5 cellular contexts compared by ENCODE assay signal in genomic region chr7:140497807-140498206, GRCh38. TPM values are rescaled to one million over a fixed set of nuclear protein-coding genes. Genes with fewer than 3 reads are reported as not detected.
DNase-seq lines count a peak whose midpoint lies in the region; ATAC-seq, FAIRE-seq and TF ChIP-seq lines count a peak whose summit lies in the region.
"Not testable (repeated sequence)": the region's sequence is repeated elsewhere in the genome, so short reads cannot be mapped to it uniquely, and the experiment has no call there.

No MANE protein-coding gene starts in this region.

- not testable (repeated sequence) for H3K23ac ChIP-seq in H1 (ENCODE audit: insufficient read length); trophoblast cell (ENCODE audit: low read length)

- not testable (repeated sequence) for TF ChIP-seq POLR2A in H1 (IDR thresholded peaks at IDR 0.05; ENCODE audit: control extremely low read depth in 1 of 2, low read depth in 2 of 2, low read length in 2 of 2)

- H4K8ac ChIP-seq in H1 (ENCODE audit: extremely low read depth, insufficient read depth, low read length); trophoblast cell (ENCODE audit: low read depth, low read length): not testable (repeated sequence)

- H2AK5ac ChIP-seq in H1 (ENCODE audit: low read depth, low read length); trophoblast cell (ENCODE audit: low read length): not testable (repeated sequence)

- H4K12ac ChIP-seq in trophoblast cell (ENCODE audit: low read depth, low read length): not testable (repeated sequence)

- not testable (repeated sequence) for H3K36me3 ChIP-seq in GM23338 (ENCODE audit: insufficient read depth); H1 (ENCODE audit: control insufficient read depth in 2 of 4, insufficient read depth in 4 of 4, low read length in 3 of 4); cardiac muscle cell; trophoblast cell (ENCODE audit: control insufficient read depth in 1 of 2, insufficient read depth in 2 of 2, low read length in 2 of 2)

- H3K36me3 Mint-ChIP-seq in GM23338 (ENCODE audit: low read depth): not testable (repeated sequence)

- H3K4me3 ChIP-seq in GM23338; H1 (ENCODE audit: extremely low read depth in 1 of 4, insufficient read depth in 2 of 4, low read depth in 3 of 4, low read length in 4 of 4); cardiac muscle cell; trophoblast cell (ENCODE audit: low read depth, low read length): not testable (repeated sequence)

- not testable (repeated sequence) for H4K20me1 ChIP-seq in GM23338 (replicated peaks; ENCODE audit: insufficient read depth); H1 (replicated peaks in 1 of 2; ENCODE audit: control insufficient read depth in 1 of 2, insufficient read depth in 2 of 2, low read length in 2 of 2)

- not testable (repeated sequence) for H3F3A ChIP-seq in GM23338 (replicated peaks; ENCODE audit: low read depth)

- FAIRE-seq in H1 (lab: Jason Lieb, UNC): not testable (repeated sequence)

- not testable (repeated sequence) for TF ChIP-seq RAD21 in H1 (IDR thresholded peaks at IDR 0.05 in 1 of 2, conservative IDR thresholded peaks at IDR 0.05 in 1 of 2; ENCODE audit: low read depth in 2 of 2, low read length in 2 of 2)

- H3K27me3 Mint-ChIP-seq in GM23338 (ENCODE audit: insufficient read depth, low read depth, poor library complexity): not testable (repeated sequence)

- H3K79me2 ChIP-seq in GM23338 (replicated peaks; ENCODE audit: insufficient read depth); H1 (ENCODE audit: control insufficient read depth in 1 of 2, insufficient read depth in 2 of 2, low read length in 2 of 2); trophoblast cell (ENCODE audit: control insufficient read depth, insufficient read depth, low read length, poor library complexity): not testable (repeated sequence)

- H2BK120ac ChIP-seq in H1 (replicated peaks; ENCODE audit: low read depth, low read length); trophoblast cell (ENCODE audit: insufficient read depth, low read length, poor library complexity): not testable (repeated sequence)

- H4K91ac ChIP-seq in H1 (replicated peaks; ENCODE audit: insufficient read length, low read length); trophoblast cell (ENCODE audit: low read depth, low read length): not testable (repeated sequence)

- CTCF ChIA-PET in H1 (lab: Charles Lee; ENCODE audit: partially characterized antibody): interaction anchor here (0.9 to 1.8 kb wide), 7 partner anchors 9 to 52 kb away, joined by 3 to 7 read pairs (median 3); no protein-coding TSS in a partner anchor

- not testable (repeated sequence) for H3K27me3 ChIP-seq in GM23338 (ENCODE audit: insufficient read depth); H1 (replicated peaks in 1 of 4; ENCODE audit: control insufficient read depth in 3 of 4, extremely low read depth in 1 of 4, insufficient read depth in 3 of 4, low read length in 3 of 4); cardiac muscle cell; trophoblast cell (ENCODE audit: insufficient read depth, low read length)

- not testable (repeated sequence) for H4K5ac ChIP-seq in H1 (ENCODE audit: insufficient read length, low read depth, low read length)

- POLR2A ChIA-PET in H1 (lab: Charles Lee; ENCODE audit: partially characterized antibody): not testable (repeated sequence)

- intact Hi-C loops in left colon (cut with DNase I, micrococcal nuclease): not testable (repeated sequence)

- not testable (repeated sequence) for H2BK12ac ChIP-seq in H1 (ENCODE audit: low read depth, low read length); trophoblast cell (ENCODE audit: low read length)

- H3K4me1 ChIP-seq in GM23338 (ENCODE audit: insufficient read depth); H1 (replicated peaks in 1 of 4; ENCODE audit: control insufficient read depth in 3 of 4, insufficient read depth in 4 of 4, low read length in 3 of 4); cardiac muscle cell (ENCODE audit: low read depth); trophoblast cell (ENCODE audit: control insufficient read depth in 1 of 2, insufficient read depth in 2 of 2, low read length in 2 of 2): not testable (repeated sequence)

- DNase-seq in GM23338 (ENCODE audit: low spot score); H1 (ENCODE audit: low read depth in 1 of 2, low spot score in 2 of 2); cardiac muscle cell (ENCODE audit: low read depth in 1 of 2, low spot score in 1 of 2); left colon: not testable (repeated sequence)
- peak; percentile 25 to 60 for DNase-seq in trophoblast cell

- not testable (repeated sequence) for H3K9me2 ChIP-seq in GM23338 (ENCODE audit: insufficient read depth)

- H2BK15ac ChIP-seq in H1 (ENCODE audit: low read length): not testable (repeated sequence)

- ATAC-seq in GM23338: not testable (repeated sequence)
- peak; percentile 63 for ATAC-seq in left colon

- H3K4ac ChIP-seq in H1 (replicated peaks; ENCODE audit: insufficient read length, low read depth, low read length); trophoblast cell (ENCODE audit: low read depth, low read length): not testable (repeated sequence)

- H3K9me3 Mint-ChIP-seq in GM23338: not testable (repeated sequence)

- not testable (repeated sequence) for H3K23me2 ChIP-seq in H1 (ENCODE audit: low read depth, low read length)

- not testable (repeated sequence) for H3K4me3 Mint-ChIP-seq in GM23338

- not testable (repeated sequence) for H3K9me3 ChIP-seq in H1 (ENCODE audit: insufficient read depth in 2 of 2, low read depth in 1 of 2, low read length in 1 of 2); cardiac muscle cell (ENCODE audit: low read depth); trophoblast cell (ENCODE audit: insufficient read depth, low read depth, low read length)

- H3K9ac ChIP-seq in H1 (replicated peaks in 1 of 4; ENCODE audit: extremely low read depth in 1 of 4, low read depth in 3 of 4, low read length in 3 of 4); trophoblast cell (ENCODE audit: low read length): not testable (repeated sequence)

- not testable (repeated sequence) for H3K4me1 Mint-ChIP-seq in GM23338

- not testable (repeated sequence) for H2BK20ac ChIP-seq in H1 (ENCODE audit: low read length)

- not testable (repeated sequence) for H2BK5ac ChIP-seq in H1 (ENCODE audit: low read depth, low read length); trophoblast cell (ENCODE audit: low read depth, low read length, poor library complexity)

- 95% methylated on average over 7 of the region's 7 CpGs; no CpG with 5 or more reads in 1 of the 2 experiments for WGBS in H1 (ENCODE audit: extremely low coverage in 1 of 2, insufficient coverage in 1 of 2, insufficient read length in 1 of 2, insufficient replicate concordance in 2 of 2, low coverage in 1 of 2, low lambda C conversion rate in 2 of 2, missing lambda C conversion rate in 1 of 2), 2 experiments
- WGBS in trophoblast cell (ENCODE audit: extremely low coverage, insufficient coverage, insufficient read length): no CpG with 5 or more reads among the region's 7 CpGs

- TF ChIP-seq EP300 in H1 (IDR thresholded peaks at IDR 0.05; ENCODE audit: borderline replicate concordance in 1 of 2, low read depth in 2 of 2, low read length in 2 of 2): not testable (repeated sequence)

- not testable (repeated sequence) for H3K56ac ChIP-seq in H1 (replicated peaks; ENCODE audit: insufficient read length, low read depth, low read length)

- not testable (repeated sequence) for H3K27ac ChIP-seq in GM23338 (ENCODE audit: low read depth); H1 (ENCODE audit: low read depth, low read length); trophoblast cell (ENCODE audit: low read depth, low read length)
- peak overlapping the region; percentile 54 for H3K27ac ChIP-seq in cardiac muscle cell

- not testable (repeated sequence) for H3K27ac Mint-ChIP-seq in GM23338

- TF ChIP-seq CTCF in GM23338 (conservative IDR thresholded peaks at IDR 0.05; ENCODE audit: low read depth in 2 of 2); H1 (IDR thresholded peaks at IDR 0.05; ENCODE audit: control extremely low read depth in 1 of 3, insufficient read depth in 1 of 3, low read depth in 1 of 3, low read length in 3 of 3); cardiac muscle cell (IDR thresholded peaks at IDR 0.05; ENCODE audit: low read depth, low read length): not testable (repeated sequence)

- H3K4me2 ChIP-seq in GM23338; H1 (ENCODE audit: insufficient read depth in 1 of 2, low read depth in 2 of 2, low read length in 2 of 2); trophoblast cell (ENCODE audit: low read length): not testable (repeated sequence)

- not testable (repeated sequence) for H3K18ac ChIP-seq in H1 (ENCODE audit: extremely low read depth, low read length); trophoblast cell (ENCODE audit: low read length)

- H2AFZ ChIP-seq in GM23338 (peak overlapping the region; percentile 78; the same call in 1 of the 2 replicates), H1 (ENCODE audit: low read length) (peak overlapping the region; percentile 25; the same call in 1 of the 2 replicates)
- H2AFZ ChIP-seq in trophoblast cell (ENCODE audit: insufficient read depth, low read length, poor library complexity): not testable (repeated sequence)

- not testable (repeated sequence) for H3K14ac ChIP-seq in H1 (ENCODE audit: insufficient read length); trophoblast cell (ENCODE audit: low read length)

- H3K79me1 ChIP-seq in H1 (ENCODE audit: low read depth, low read length); trophoblast cell (ENCODE audit: low read length): not testable (repeated sequence)

RNA-seq across cellular contexts. Expression of gene MKRN1, which starts 18.5 kb away (rescaled TPM):
- 86.8 and 102 TPM in 2 replicates for total RNA-seq in GM23338 (2014; rRNA removed; shearing (Covaris generic))
- polyA plus RNA-seq in GM23338 (2016; fragmentation: Nextera tagmentation; extraction: Ambion mirVana): 63.5 and 65.0 TPM in 2 replicates
- 94.6 and 99.6 TPM in 2 replicates for total RNA-seq in H1 (2021; fragmentation: NEBNext Ultra II Directional; extraction: Animal tissue kit (Norgen Biotek cat#: 25700))
- 35.1 and 46.2 TPM in 2 replicates for polyA plus RNA-seq in H1 (2011; rRNA removed)
- 55.2 TPM for polyA plus RNA-seq in H1 (2011; cell fraction: cytosol; rRNA removed)
- polyA plus RNA-seq in H1 (2011; cell fraction: nucleus; rRNA removed): 47.1 TPM
- 79.4 to 96.7 TPM (median 81.8 TPM) in 4 replicates for polyA plus RNA-seq in H1 (2012, experiment 1 of 2)
- polyA plus RNA-seq in H1 (2012, experiment 2 of 2): 21.0 TPM
- 70.8 TPM for polyA plus RNA-seq in H1 (2013, experiment 1 of 2)
- polyA plus RNA-seq in H1 (2013, experiment 2 of 2): 72.2 TPM
- 81.2 and 83.4 TPM in 2 replicates for polyA minus RNA-seq in H1 (2011; rRNA and poly(A)+ RNA removed)
- polyA minus RNA-seq in H1 (2011; cell fraction: cytosol; rRNA and poly(A)+ RNA removed): 63.6 TPM
- 47.2 TPM for polyA minus RNA-seq in H1 (2011; cell fraction: nucleus; rRNA and poly(A)+ RNA removed)
- total RNA-seq in cardiac muscle cell: 143 and 247 TPM in 2 replicates
- polyA plus RNA-seq in cardiac muscle cell: 156 and 216 TPM in 2 replicates
- 100 to 1,000 TPM; 192 to 233 TPM for total RNA-seq in left colon
- 81.4 and 82.5 TPM in 2 replicates for polyA plus RNA-seq in trophoblast cell (2013)
